ENCODE assay signal across 7 cellular contexts in genomic region chr7:37921340-37921805, GRCh38. TPM values are rescaled to one million over a fixed set of nuclear protein-coding genes. Genes with fewer than 3 reads are reported as not detected.
DNase-seq lines count a peak whose midpoint lies in the region; ATAC-seq and TF ChIP-seq lines count a peak whose summit lies in the region.

No MANE protein-coding gene starts in this region.

- peak overlapping the region; percentile 74 for H3K27ac ChIP-seq in WERI-Rb-1
- H3K27ac ChIP-seq in osteoblast (ENCODE audit: low read depth, low read length) = peak overlapping the region; percentile 48

- peak overlapping the region; percentile 65 for H3K4me3 ChIP-seq in GM12864 (ENCODE audit: low read depth, low read length)
- H3K4me3 ChIP-seq in WERI-Rb-1 (ENCODE audit: low read depth, low read length) = peak overlapping the region; percentile 86
- peak overlapping the region; percentile 78 for H3K4me3 ChIP-seq in osteoblast (ENCODE audit: insufficient read depth, low read length)

- no peaks in the 10 kb centered on the region for H4K20me1 ChIP-seq in osteoblast (ENCODE audit: insufficient read depth, low read length)

- H3K9me3 ChIP-seq in WERI-Rb-1 (ENCODE audit: severe bottlenecking) (no peaks in the 10 kb centered on the region), osteoblast (ENCODE audit: low read depth, low read length) (peaks cover 5% of the 10 kb centered on the region)

- peak overlapping the region; percentile 85 for H2AFZ ChIP-seq in osteoblast (ENCODE audit: low read length)

- DNase-seq in GM12864 (ENCODE audit: low read depth) (no peak), M059J (ENCODE audit: low read depth) (peak; percentile 69), WERI-Rb-1 (peak; percentile 57), germinal center (ENCODE audit: low spot score) (peak; percentile 9), osteoblast (ENCODE audit: insufficient read length, low spot score, missing footprints) (peak; percentile 48), hippocampal formation (lab: John Stamatoyannopoulos, UW) (no peak)

- peak overlapping the region; percentile 77 for H3K4me2 ChIP-seq in osteoblast (ENCODE audit: insufficient read depth, low read length)

- H3K79me2 ChIP-seq in osteoblast (ENCODE audit: insufficient read depth, low read length) = peaks cover 31% of the 10 kb centered on the region

- TF ChIP-seq CTCF in GM12864 (IDR thresholded peaks at IDR 0.05; ENCODE audit: low read depth, low read length, missing control alignments) (no peak), WERI-Rb-1 (IDR thresholded peaks at IDR 0.05; ENCODE audit: low read depth, low read length) (peak; percentile 44), osteoblast (IDR thresholded peaks at IDR 0.05; ENCODE audit: extremely low read depth, low read depth, low read length) (peak; percentile 5)

- H3K4me1 ChIP-seq in osteoblast (ENCODE audit: insufficient read depth, low read length) = peaks cover 3% of the 10 kb centered on the region

- H3K36me3 ChIP-seq in WERI-Rb-1 (no peaks in the 10 kb centered on the region; the same call in 1 of the 2 replicates), osteoblast (ENCODE audit: insufficient read depth, low read length) (no peaks in the 10 kb centered on the region)

- H3K27me3 ChIP-seq in WERI-Rb-1 (ENCODE audit: insufficient read depth, low read depth, severe bottlenecking) (no peaks in the 10 kb centered on the region), osteoblast (ENCODE audit: insufficient read depth, low read length) (peaks cover 19% of the 10 kb centered on the region)

- ATAC-seq in GM21576 (IDR thresholded peaks at IDR 0.05; ENCODE audit: unreplicated experiment) = peak; percentile 60

RNA-seq across cellular contexts. Expression of gene EPDR1, which starts 0.9 kb away (rescaled TPM):
- 66.3 and 73.0 TPM in 2 replicates for total RNA-seq in M059J (2014; rRNA removed; shearing (Covaris generic))
- total RNA-seq in osteoblast = 99.3 and 123 TPM in 2 replicates

RNA-seq across cellular contexts. Expression of gene SFRP4, which starts 4.8 kb away (rescaled TPM):
- total RNA-seq in M059J (2014; rRNA removed; shearing (Covaris generic)) = 0.27 and 0.86 TPM in 2 replicates
- total RNA-seq in osteoblast = 151 and 205 TPM in 2 replicates

Comparison
In these comparisons a context has a peak if more than half of its experiments do, and no peak if none do; other contexts are left out.
1. DNase-seq: peak in M059J (single experiment), WERI-Rb-1 (single experiment), germinal center (single experiment) and osteoblast (single experiment); none in GM12864 (single experiment) and hippocampal formation (0 of 2).
2. RNA of gene SFRP4, which starts 4.8 kb away (total RNA-seq): 151 to 205 TPM in osteoblast; 0.27 to 0.86 TPM in M059J; every median in the first group is over 10 times any median in the second.
3. Peak in every context shown above with its lines, with median percentiles within 50 percentile points of each other: H3K4me3 ChIP-seq.